ENCODE assay signal across 11 cellular contexts in genomic region chr12:92603741-92604432, GRCh38.
DNase-seq lines count a peak whose midpoint lies in the region; ATAC-seq and TF ChIP-seq lines count a peak whose summit lies in the region.
"Had no signal": no experiment of that assay in that cellular context is flagged by ENCODE, and none has a peak within 500 bp of the region (broad histone marks: within the 10 kb centered on the region; RNA-seq: fewer than 3 reads in every experiment).

No MANE protein-coding gene starts in this region.

- peak; percentile 14 for DNase-seq in stimulated activated CD4-positive, alpha-beta T cell treated with anti-CD3 and anti-CD28 coated beads, Interleukin-12 subunit alpha, Interleukin-12 subunit beta, amount 100 ng/mL, for 4 hours
- no peak for DNase-seq in stimulated activated CD4-positive, alpha-beta T cell treated with anti-CD3 and anti-CD28 coated beads, Interleukin-4, amount 100 ng/mL, for 1 hour
- peak; percentile 25 to 40 for DNase-seq in activated CD4-positive, alpha-beta T cell treated with anti-CD3 and anti-CD28 coated beads, Interleukin-2, amount 50 U/mL, for 48 hours
- DNase-seq in fibroblast of villous mesenchyme (ENCODE audit: low read depth) (no peak), type B pancreatic cell (ENCODE audit: extremely low spot score, unreplicated experiment) (no peak), HK-2 (ENCODE audit: unreplicated experiment) (no peak)
- DNase-seq: glutamatergic neuron, NCI-H2171, SHP77 treated with DMSO at 0.1 percent for 48 hours had no signal

- no peak for ATAC-seq in HG03520 (IDR thresholded peaks at IDR 0.05; ENCODE audit: unreplicated experiment)
- ATAC-seq in GM21825 (IDR thresholded peaks at IDR 0.05; ENCODE audit: unreplicated experiment): no peak

- no peak overlapping the region for H3K4me3 ChIP-seq in fibroblast of villous mesenchyme (ENCODE audit: low read depth, low read length)

- H3K27ac Mint-ChIP-seq in type B pancreatic cell: no peak overlapping the region

- peak; percentile 24 for TF ChIP-seq CTCF in fibroblast of villous mesenchyme (IDR thresholded peaks at IDR 0.05; ENCODE audit: insufficient read depth, low read depth, low read length)
- TF ChIP-seq CTCF in type B pancreatic cell (conservative IDR thresholded peaks at IDR 0.05): no peak

- no peak overlapping the region for H3K4me3 Mint-ChIP-seq in type B pancreatic cell

- H3K4me1 Mint-ChIP-seq in type B pancreatic cell (ENCODE audit: unreplicated experiment): peaks cover 11% of the 10 kb centered on the region

- H3K9me3 Mint-ChIP-seq in type B pancreatic cell: peaks cover 17% of the 10 kb centered on the region

- H3K36me3 Mint-ChIP-seq in type B pancreatic cell: peaks cover 7% of the 10 kb centered on the region

- no peaks in the 10 kb centered on the region for H3K27me3 Mint-ChIP-seq in type B pancreatic cell

Comparison
In these comparisons a context has a peak if more than half of its experiments do, and no peak if none do; other contexts are left out.
1. DNase-seq: peak in stimulated activated CD4-positive, alpha-beta T cell treated with anti-CD3 and anti-CD28 coated beads, Interleukin-12 subunit alpha, Interleukin-12 subunit beta, amount 100 ng/mL, for 4 hours (single experiment) and activated CD4-positive, alpha-beta T cell treated with anti-CD3 and anti-CD28 coated beads, Interleukin-2, amount 50 U/mL, for 48 hours (2 of 2); none in stimulated activated CD4-positive, alpha-beta T cell treated with anti-CD3 and anti-CD28 coated beads, Interleukin-4, amount 100 ng/mL, for 1 hour (single experiment), fibroblast of villous mesenchyme (single experiment), type B pancreatic cell (single experiment) and HK-2 (single experiment).